In genomic region chr20:50310673-50311051, GRCh38 we compare ENCODE assay signal across 19 cellular contexts.
A peak's percentile ranks its signal among the peaks of the same experiment; 100 is the strongest.
DNase-seq lines count a peak whose midpoint lies in the region; ATAC-seq and TF ChIP-seq lines count a peak whose summit lies in the region.
"Had no signal": no experiment of that assay in that cellular context is flagged by ENCODE, and none has a peak within 500 bp of the region (broad histone marks: within the 10 kb centered on the region; RNA-seq: fewer than 3 reads in every experiment).

No MANE protein-coding gene starts in this region.

- peak overlapping the region; percentile 96 for H4K91ac ChIP-seq in IMR-90 (ENCODE audit: insufficient read depth, low read depth, low read length)

- H2BK15ac ChIP-seq in IMR-90 (ENCODE audit: low read depth, low read length), result peak overlapping the region; percentile 92

- TF ChIP-seq POLR2A in IMR-90 (IDR thresholded peaks at IDR 0.05; ENCODE audit: low read depth, low read length), result no peak
- no peak for TF ChIP-seq POLR2A in stomach (IDR thresholded peaks at IDR 0.05)

- peak overlapping the region; percentile 99 for H2BK5ac ChIP-seq in IMR-90 (ENCODE audit: low read depth, low read length, poor library complexity, severe bottlenecking)

- H3K9me3 ChIP-seq in IMR-90 (ENCODE audit: control insufficient read depth, insufficient read depth, low read length) (no peaks in the 10 kb centered on the region), ascending aorta (no peaks in the 10 kb centered on the region), stomach (no peaks in the 10 kb centered on the region)
- H3K9me3 ChIP-seq: adrenal gland had no signal

- DNase-seq in IMR-90 (no peak), ascending aorta (ENCODE audit: low spot score in 2 of 2) (no peak), mesothelial cell of epicardium (ENCODE audit: low spot score in 2 of 2, unreplicated experiment in 2 of 2) (no peak), stomach (no peak), NCI-H1105 treated with DMSO at 0.1 percent for 48 hours (lab: John Stamatoyannopoulos, UW) (no peak), pons (ENCODE audit: low spot score) (no peak)
- DNase-seq: activated CD4-positive, CD25-positive, alpha-beta regulatory T cell; DMS 273 treated with DMSO at 0.1 percent for 48 hours; effector CD4-positive, alpha-beta T cell; GDM1; NCI-H2171; stimulated activated CD4-positive, alpha-beta T cell treated with anti-CD3 and anti-CD28 coated beads, Interleukin-15, amount 100 ng/mL, for 24 hours had no signal

- H3K27me3 Mint-ChIP-seq in mesothelial cell of epicardium (ENCODE audit: low read depth), result no peaks in the 10 kb centered on the region

- H3K23ac ChIP-seq in IMR-90 (ENCODE audit: low read depth, low read length), result peak overlapping the region; percentile 53

- H2AK5ac ChIP-seq in IMR-90 (ENCODE audit: low read depth, low read length), result peak overlapping the region; percentile 99

- H2BK20ac ChIP-seq in IMR-90 (ENCODE audit: low read depth, low read length), result peak overlapping the region; percentile 97

- TF ChIP-seq RAD21 in IMR-90 (IDR thresholded peaks at IDR 0.05; ENCODE audit: low read length), result no peak

- 0 out of 2 replicates have a peak overlapping the region, but pooled peaks have one; percentile 17 for H3K56ac ChIP-seq in IMR-90 (ENCODE audit: extremely low read depth, insufficient read depth, low read length)

- 100% methylated on average over 4 of the region's 10 CpGs; no CpG with 5 or more reads in 1 of the 2 experiments for WGBS in IMR-90 (ENCODE audit: extremely low coverage in 2 of 2, insufficient read length in 1 of 2), 2 experiments
- WGBS in stomach, 5 donors, result 74 to 93% (median 87%) methylated on average over 10 of the region's 10 CpGs

- no peak overlapping the region for H3K9ac ChIP-seq in IMR-90 (ENCODE audit: low read depth, low read length)

- CTCF ChIA-PET in IMR-90 (lab: Yijun Ruan, JAX), result no interaction called here

- in situ Hi-C loops in IMR-90 (cut with MboI; ENCODE audit: low sequenced_read_pairs), result no loop called here

- peak overlapping the region; percentile 80 for H3K18ac ChIP-seq in IMR-90 (ENCODE audit: low read depth, low read length)

- H3K79me1 ChIP-seq in IMR-90 (ENCODE audit: low read depth in 1 of 2, low read length in 2 of 2), result peaks cover 0 to 62% of the 10 kb centered on the region in 2 experiments; a peak in 2 of 4 replicates

- H4K8ac ChIP-seq in IMR-90 (ENCODE audit: low read depth in 2 of 2, low read length in 2 of 2), result peak overlapping the region; percentile 72 to 92; a peak in 2 of 4 replicates

- peak overlapping the region; percentile 100 for H2BK120ac ChIP-seq in IMR-90 (ENCODE audit: low read depth, low read length)

- no peak for TF ChIP-seq EP300 in stomach (IDR thresholded peaks at IDR 0.05)

- H3K4ac ChIP-seq in IMR-90 (ENCODE audit: low read depth, low read length), result peak overlapping the region; percentile 100

- dilution Hi-C loops in IMR-90 (cut with HindIII; ENCODE audit: low sequenced_read_pairs, unreplicated experiment), result no loop called here

- no peaks in the 10 kb centered on the region for H4K20me1 ChIP-seq in IMR-90 (ENCODE audit: insufficient read depth, low read length)
- H4K20me1 ChIP-seq: BLaER1 treated with 17β-estradiol and CSF1 and Interleukin-3, amounts not matched to agents 10 nM and 100 nM had no signal

- no peak overlapping the region for H3K4me3 Mint-ChIP-seq in mesothelial cell of epicardium
- H3K4me3 Mint-ChIP-seq: T-helper 2 cell treated with Interferon-gamma antibody and Interleukin-4, amounts not matched to agents 5 μg/mL and 100 μg/mL, for 36 hours had no signal

- H2AK9ac ChIP-seq in IMR-90 (replicated peaks; ENCODE audit: low read depth, low read length, poor library complexity), result no peak overlapping the region

- peaks cover 11% of the 10 kb centered on the region for H3K9me3 Mint-ChIP-seq in mesothelial cell of epicardium
- H3K9me3 Mint-ChIP-seq: activated T-helper 2 cell treated with anti-CD3 and anti-CD28 coated beads, Interferon-gamma antibody, Interleukin-2, Interleukin-4, amounts not matched to agents 10 μg/mL and 5 μg/mL and 100 μg/mL, durations not matched to agents 14 hours and 24 hours and 36 hours; T-helper 2 cell treated with Interferon-gamma antibody and Interleukin-4, amounts not matched to agents 5 μg/mL and 100 μg/mL, for 36 hours had no signal

- no TSS peak for BruUV-seq in IMR-90 (replicated peaks; lab: Mats Ljungman, UMichigan)

- POLR2A ChIA-PET in IMR-90 (lab: Charles Lee; ENCODE audit: unreplicated experiment), result no interaction called here

- H3K27ac ChIP-seq in IMR-90 (ENCODE audit: insufficient read depth, low read length), result peak overlapping the region; percentile 98; the same call in 1 of the 2 replicates
- H3K27ac ChIP-seq in ascending aorta, result peak overlapping the region; percentile 85 to 89
- H3K27ac ChIP-seq in stomach, result peak overlapping the region in 4 of 5 donors; percentile 88 to 93 (median 88)
- H3K27ac ChIP-seq: BLaER1 treated with 17β-estradiol and CSF1 and Interleukin-3, amounts not matched to agents 10 nM and 100 nM; SK-N-MC had no signal

- H4K5ac ChIP-seq in IMR-90 (ENCODE audit: low read depth, low read length), result peak overlapping the region; percentile 45; the same call in 1 of the 2 replicates

- ATAC-seq in IMR-90 (ENCODE audit: low read depth) (no peak), GM21526 (IDR thresholded peaks at IDR 0.05; ENCODE audit: low FRiP score, unreplicated experiment) (no peak)

- H3K4me3 ChIP-seq in IMR-90 (ENCODE audit: insufficient read depth, low read depth, low read length) (no peak overlapping the region), ascending aorta (no peak overlapping the region), stomach (no peak overlapping the region)
- H3K4me3 ChIP-seq: adrenal gland; BLaER1 treated with 17β-estradiol and CSF1 and Interleukin-3, amounts not matched to agents 10 nM and 100 nM; SK-N-MC had no signal

- no peak overlapping the region for H3K4me2 ChIP-seq in IMR-90 (ENCODE audit: low read depth, low read length)

- H3K36me3 ChIP-seq in IMR-90 (ENCODE audit: control insufficient read depth, insufficient read depth, low read length), result no peaks in the 10 kb centered on the region
- H3K36me3 ChIP-seq in ascending aorta, result no peaks in the 10 kb centered on the region
- H3K36me3 ChIP-seq in stomach, result no peaks in the 10 kb centered on the region
- H3K36me3 ChIP-seq: adrenal gland; BLaER1 treated with 17β-estradiol and CSF1 and Interleukin-3, amounts not matched to agents 10 nM and 100 nM had no signal

- TF ChIP-seq CTCF in IMR-90 (conservative IDR thresholded peaks at IDR 0.05; ENCODE audit: low read depth, low read length) (no peak), ascending aorta (IDR thresholded peaks at IDR 0.05) (no peak), mesothelial cell of epicardium (IDR thresholded peaks at IDR 0.05; ENCODE audit: unreplicated experiment) (no peak), stomach (IDR thresholded peaks at IDR 0.05) (no peak)

- H2AFZ ChIP-seq in IMR-90 (replicated peaks; ENCODE audit: low read length, poor library complexity), result no peak overlapping the region

- peaks cover 23% of the 10 kb centered on the region for H3K4me1 Mint-ChIP-seq in mesothelial cell of epicardium

- H3K36me3 Mint-ChIP-seq in mesothelial cell of epicardium, result no peaks in the 10 kb centered on the region

- H3K27me3 ChIP-seq in IMR-90 (ENCODE audit: control insufficient read depth, insufficient read depth, low read length), result no peaks in the 10 kb centered on the region
- no peaks in the 10 kb centered on the region for H3K27me3 ChIP-seq in ascending aorta
- H3K27me3 ChIP-seq in stomach, result no peaks in the 10 kb centered on the region
- H3K27me3 ChIP-seq: adrenal gland had no signal

- H3K27ac Mint-ChIP-seq in mesothelial cell of epicardium, result peak overlapping the region; percentile 45
- H3K27ac Mint-ChIP-seq: activated T-helper 2 cell treated with anti-CD3 and anti-CD28 coated beads, Interferon-gamma antibody, Interleukin-2, Interleukin-4, amounts not matched to agents 10 μg/mL and 5 μg/mL and 100 μg/mL, durations not matched to agents 14 hours and 24 hours and 36 hours; progenitor cell of endocrine pancreas; T-helper 2 cell treated with Interferon-gamma antibody and Interleukin-4, amounts not matched to agents 5 μg/mL and 100 μg/mL, for 36 hours had no signal

- H3K14ac ChIP-seq in IMR-90 (replicated peaks; ENCODE audit: low read depth, low read length), result peak overlapping the region; percentile 87

- H3K9me1 ChIP-seq in IMR-90 (ENCODE audit: insufficient read depth, low read length), result peaks cover 55% of the 10 kb centered on the region

- intact Hi-C loops in IMR-90 (cut with micrococcal nuclease), result no loop called here
- intact Hi-C loops in ascending aorta (cut with DNase I), result no loop called here
- intact Hi-C loops in stomach (cut with DNase I; ENCODE audit: low total_unique reads), result no loop called here

- H3K4me1 ChIP-seq in IMR-90 (ENCODE audit: control insufficient read depth, insufficient read depth, low read length) (peaks cover 44% of the 10 kb centered on the region), ascending aorta (peaks cover 11 to 27% of the 10 kb centered on the region in 2 donors), stomach (peaks cover 40 to 73% (median 54%) of the 10 kb centered on the region in 4 donors)

TF ChIP-seq in IMR-90, 13 proteins besides CTCF, POLR2A, EP300 and RAD21 (continues in another document):
- TF ChIP-seq SMC3 (IDR thresholded peaks at IDR 0.05; ENCODE audit: low read depth, low read length), result no peak
- no peak for TF ChIP-seq RCOR1 (IDR thresholded peaks at IDR 0.05; ENCODE audit: insufficient replicate concordance, low read length)
- TF ChIP-seq NFE2L2 (IDR thresholded peaks at IDR 0.05; ENCODE audit: low read depth, low read length), result no peak
- TF ChIP-seq RFX5 (IDR thresholded peaks at IDR 0.05; ENCODE audit: low read depth, low read length), result no peak
- no peak for TF ChIP-seq ELK1 (IDR thresholded peaks at IDR 0.05; ENCODE audit: borderline replicate concordance, low read depth, low read length)
- no peak for TF ChIP-seq CEBPB (IDR thresholded peaks at IDR 0.05; ENCODE audit: low read depth, low read length)
- no peak for TF ChIP-seq CHD1 (IDR thresholded peaks at IDR 0.05; ENCODE audit: low read depth, low read length)
- TF ChIP-seq BHLHE40 (IDR thresholded peaks at IDR 0.05; ENCODE audit: low read depth, low read length), result no peak
- no peak for TF ChIP-seq MAFK (IDR thresholded peaks at IDR 0.05; ENCODE audit: low read depth, low read length)
- no peak for TF ChIP-seq MAZ (IDR thresholded peaks at IDR 0.05; ENCODE audit: borderline replicate concordance, low read depth, low read length)
- TF ChIP-seq FOS (IDR thresholded peaks at IDR 0.05; ENCODE audit: low read depth, low read length), result no peak
